ENCODE assay signal across 9 cellular contexts in the genomic region with DNA sequence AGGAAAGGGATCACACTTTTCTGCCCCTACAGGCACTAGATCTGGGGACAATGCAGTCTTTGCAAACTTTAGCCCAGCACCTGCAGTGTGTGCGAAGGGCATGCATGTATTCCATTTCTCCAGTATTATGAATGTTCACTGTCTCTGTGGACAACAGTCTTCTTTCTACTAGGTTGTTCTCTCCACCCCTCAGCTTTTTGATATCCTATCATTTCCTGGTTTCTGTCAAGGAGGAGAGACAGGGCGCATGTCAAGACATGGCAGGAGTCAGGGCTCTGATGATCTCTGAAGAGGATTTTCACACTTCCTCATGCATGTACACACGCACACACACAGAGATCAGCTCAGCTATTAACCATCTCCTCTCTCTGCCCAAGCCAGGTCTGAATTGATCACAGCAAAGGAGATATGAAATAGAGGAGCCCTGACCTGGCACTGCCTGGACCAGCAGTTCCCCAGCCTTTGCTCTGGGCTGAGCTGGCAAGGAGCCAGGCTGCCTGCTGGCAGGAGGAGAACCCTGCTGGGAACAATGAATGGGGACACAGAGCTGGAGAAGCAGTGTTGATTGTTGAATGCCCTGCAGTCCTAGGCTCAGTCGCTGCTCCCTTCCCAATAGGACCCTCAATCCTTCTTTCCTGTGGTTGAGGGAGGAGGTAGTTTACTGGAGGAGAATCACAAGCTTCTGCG. TPM values are rescaled to one million over a fixed set of nuclear protein-coding genes. Genes with fewer than 3 reads are reported as not detected.
DNase-seq lines count a peak whose midpoint lies in the region; ATAC-seq, FAIRE-seq and TF ChIP-seq lines count a peak whose summit lies in the region.
"Had no signal": no experiment of that assay in that cellular context is flagged by ENCODE, and none has a peak within 500 bp of the region (broad histone marks: within the 10 kb centered on the region; RNA-seq: fewer than 3 reads in every experiment).

No MANE protein-coding gene starts in this region.

- POLR2A ChIA-PET in HepG2 (lab: Yijun Ruan, JAX): interaction anchor here (1.7 kb wide), 1 partner anchor 10 kb away, joined by 8 read pairs; no protein-coding TSS in a partner anchor

- H2AFZ ChIP-seq in HepG2 (ENCODE audit: low read length): no peak overlapping the region

- no peak for FAIRE-seq in HepG2 (lab: Jason Lieb, UNC)

- 37% methylated on average over 5 of the region's 5 CpGs for WGBS in HepG2 (ENCODE audit: low lambda C conversion rate)

- CTCF ChIA-PET in HepG2 (lab: Yijun Ruan, JAX; ENCODE audit: low intra/inter-chr PET ratio, low total read pairs): no interaction called here

- peak; percentile 69 for ATAC-seq in HepG2
- ATAC-seq in GM19324 (IDR thresholded peaks at IDR 0.05; ENCODE audit: low FRiP score, unreplicated experiment): no peak
- ATAC-seq in gastrocnemius medialis: no peak
- no peak for ATAC-seq in GM21786 (IDR thresholded peaks at IDR 0.05; ENCODE audit: unreplicated experiment)

- H3K4me2 ChIP-seq in HepG2 (ENCODE audit: low read depth, low read length): no peak overlapping the region

- H3K9ac ChIP-seq in HepG2 (ENCODE audit: insufficient read depth, low read depth, low read length): no peak overlapping the region

- H3K36me3 ChIP-seq in HepG2 (replicated peaks in 1 of 2; ENCODE audit: control insufficient read depth in 1 of 2, insufficient read depth in 2 of 2, low read length in 2 of 2) (no peaks in the 10 kb centered on the region), vagina (no peaks in the 10 kb centered on the region), gastrocnemius medialis (no peaks in the 10 kb centered on the region)

- intact Hi-C loops in HepG2 (cut with micrococcal nuclease; ENCODE audit: unreplicated experiment): no loop called here
- intact Hi-C loops in vagina (cut with DNase I): no loop called here
- intact Hi-C loops in gastrocnemius medialis (cut with DNase I; ENCODE audit: low total_unique reads): no loop called here

- no peaks in the 10 kb centered on the region for H3K9me3 ChIP-seq in HepG2 (ENCODE audit: low read length)
- no peaks in the 10 kb centered on the region for H3K9me3 ChIP-seq in vagina
- H3K9me3 ChIP-seq in gastrocnemius medialis: no peaks in the 10 kb centered on the region

- TF ChIP-seq POLR2A in HepG2 (IDR thresholded peaks at IDR 0.05; ENCODE audit: insufficient read depth in 1 of 2, low read depth in 2 of 2, low read length in 2 of 2): no peak
- no peak for TF ChIP-seq POLR2A in vagina (IDR thresholded peaks at IDR 0.05)
- TF ChIP-seq POLR2A in gastrocnemius medialis (IDR thresholded peaks at IDR 0.05): no peak

- H3K27me3 ChIP-seq in HepG2 (ENCODE audit: control insufficient read depth in 1 of 2, insufficient read depth in 2 of 2, low read length in 2 of 2): peaks cover 7 to 31% of the 10 kb centered on the region in 2 experiments; a peak in 3 of 5 replicates
- no peaks in the 10 kb centered on the region for H3K27me3 ChIP-seq in vagina
- no peaks in the 10 kb centered on the region for H3K27me3 ChIP-seq in gastrocnemius medialis

- DNase-seq in Caki2 (ENCODE audit: low read depth) (peak; percentile 31), NCI-H1417 treated with DMSO at 0.1 percent for 48 hours (lab: John Stamatoyannopoulos, UW) (peak; percentile 73), HepG2 (ENCODE audit: low spot score) (peak; percentile 47), vagina (ENCODE audit: extremely low spot score in 2 of 2) (no peak), gastrocnemius medialis (no peak)

- in situ Hi-C loops in Caki2 (cut with HindIII; ENCODE audit: low pct_unique_long_range_greater_than_20kb, low sequenced_read_pairs) (no loop called here), HepG2 (cut with HindIII; ENCODE audit: extremely low pct_ligation_motif_present, low pct_unique_long_range_greater_than_20kb) (no loop called here), gastrocnemius medialis (cut with MboI; ENCODE audit: low sequenced_read_pairs in 4 of 4) (loop anchor here in 1 of 4 donors (5.0 kb wide), 1 partner anchor 76 kb away; no protein-coding TSS in a partner anchor)

- TF ChIP-seq EP300 in HepG2 (IDR thresholded peaks at IDR 0.05; ENCODE audit: low read depth in 2 of 2, low read length in 2 of 2) (no peak), HepG2 (CRISPR knock-in tag; IDR thresholded peaks at IDR 0.05; ENCODE audit: borderline replicate concordance) (no peak)

- no peaks in the 10 kb centered on the region for H3K79me2 ChIP-seq in HepG2 (ENCODE audit: insufficient read depth, low read length)

- no peaks in the 10 kb centered on the region for H4K20me1 ChIP-seq in HepG2 (ENCODE audit: insufficient read depth, low read length)

- no peak for TF ChIP-seq RAD21 in HepG2 (CRISPR knock-in tag; IDR thresholded peaks at IDR 0.05)

- peaks cover 13% of the 10 kb centered on the region for H3K4me1 ChIP-seq in HepG2 (ENCODE audit: insufficient read depth, low read length)
- H3K4me1 ChIP-seq in vagina: no peaks in the 10 kb centered on the region
- H3K4me1 ChIP-seq in gastrocnemius medialis: no peaks in the 10 kb centered on the region

- no TSS peak for BruUV-seq in HepG2 (replicated peaks; lab: Mats Ljungman, UMichigan)

- H3K4me3 ChIP-seq in HepG2 (replicated peaks in 1 of 3; ENCODE audit: insufficient read depth in 1 of 3, low read depth in 2 of 3, low read length in 3 of 3) (no peak overlapping the region), vagina (no peak overlapping the region), gastrocnemius medialis (no peak overlapping the region)

- peak overlapping the region; percentile 83 for H3K27ac ChIP-seq in angular gyrus (ENCODE audit: low read depth, low read length)
- no peak overlapping the region for H3K27ac ChIP-seq in HepG2 (ENCODE audit: extremely low read length, insufficient read depth, low read length)
- no peak overlapping the region for H3K27ac ChIP-seq in vagina
- no peak overlapping the region for H3K27ac ChIP-seq in gastrocnemius medialis

- TF ChIP-seq CTCF in HepG2 (CRISPR knock-in tag; IDR thresholded peaks at IDR 0.05) (no peak), vagina (IDR thresholded peaks at IDR 0.05) (no peak), gastrocnemius medialis (IDR thresholded peaks at IDR 0.05 in 4 of 5, conservative IDR thresholded peaks at IDR 0.05 in 1 of 5) (no peak)

RNA-seq across cellular contexts. Expression of gene GPR179, which starts 2.6 kb away (rescaled TPM):
- 0.07 TPM in 1 of 2 replicates, not detected in the other for total RNA-seq in Caki2 (2014; rRNA removed; shearing (Covaris generic); ENCODE audit: low replicate concordance)
- total RNA-seq in HepG2 (2016; rRNA removed; fragmentation: Illumina TruSeq; extraction: Trizol): 0.07 TPM in 1 of 2 replicates, not detected in the other
- total RNA-seq in HepG2 (2016; cell fraction: cytosol; rRNA removed; fragmentation: Illumina TruSeq; extraction: Trizol; ENCODE audit: low read depth): not detected in 2 replicates
- 0.02 TPM in 1 of 2 replicates, not detected in the other for total RNA-seq in HepG2 (2016; cell fraction: insoluble cytoplasmic fraction; rRNA removed; fragmentation: Illumina TruSeq; extraction: Trizol)
- total RNA-seq in HepG2 (2016; cell fraction: membrane; rRNA removed; fragmentation: Illumina TruSeq; extraction: Trizol): not detected in 2 replicates
- 0.13 TPM in 1 of 2 replicates, not detected in the other for total RNA-seq in HepG2 (2016; cell fraction: nucleus; rRNA removed; fragmentation: Illumina TruSeq; extraction: Trizol)
- 0.03 and 0.08 TPM in 2 replicates for polyA plus RNA-seq in HepG2 (2011; rRNA removed)
- polyA plus RNA-seq in HepG2 (2011; cell fraction: cytosol; rRNA removed): 0.01 and 0.04 TPM in 2 replicates
- polyA plus RNA-seq in HepG2 (2011; cell fraction: nucleus; rRNA removed): 0.14 and 0.16 TPM in 2 replicates
- 0.04 and 0.08 TPM in 2 replicates for polyA plus RNA-seq in HepG2 (2012)
- polyA plus RNA-seq in HepG2 (2016; cell fraction: cytosol; fragmentation: Illumina TruSeq; extraction: Trizol; ENCODE audit: low read depth): not detected in 2 replicates
- polyA plus RNA-seq in HepG2 (2016; cell fraction: insoluble cytoplasmic fraction; fragmentation: Illumina TruSeq; extraction: Trizol; ENCODE audit: low read depth): not detected in 2 replicates
- not detected in 2 replicates for polyA plus RNA-seq in HepG2 (2016; cell fraction: membrane; fragmentation: Illumina TruSeq; extraction: Trizol; ENCODE audit: low read depth)
- 0.09 TPM in 1 of 2 replicates, not detected in the other for polyA plus RNA-seq in HepG2 (2016; cell fraction: nucleus; fragmentation: Illumina TruSeq; extraction: Trizol; ENCODE audit: insufficient read depth, low read depth)
- polyA minus RNA-seq in HepG2 (2011; rRNA and poly(A)+ RNA removed; ENCODE audit: low replicate concordance): 0.05 and 0.06 TPM in 2 replicates
- polyA minus RNA-seq in HepG2 (2011; cell fraction: cytosol; rRNA and poly(A)+ RNA removed): 0.10 TPM in 1 of 2 replicates, not detected in the other
- 0.12 TPM in 1 of 2 replicates, not detected in the other for polyA minus RNA-seq in HepG2 (2011; cell fraction: nucleus; rRNA and poly(A)+ RNA removed)
- total RNA-seq in vagina: not detected
- total RNA-seq in gastrocnemius medialis: under 1 TPM; 0.07 to 0.20 (median 0.18) TPM
- total RNA-seq: T-helper 1 cell treated with Interleukin-12 subunit alpha and Interleukin-12 subunit beta and Interleukin-4 antibody, amounts not matched to agents 30 ng/mL and 1 ng/mL, for 36 hours had no signal

RNA-seq across cellular contexts. Expression of gene SOCS7, which starts 10.5 kb away (rescaled TPM):
- total RNA-seq in Caki2 (2014; rRNA removed; shearing (Covaris generic); ENCODE audit: low replicate concordance): 14.4 and 22.5 TPM in 2 replicates
- total RNA-seq in HepG2 (2016; rRNA removed; fragmentation: Illumina TruSeq; extraction: Trizol) (24.0 and 24.2 TPM in 2 replicates), vagina (14.7 TPM), gastrocnemius medialis (10 to 100 TPM; 16.3 to 19.9 (median 19.5) TPM)
- 19.2 and 21.2 TPM in 2 replicates for total RNA-seq in HepG2 (2016; cell fraction: cytosol; rRNA removed; fragmentation: Illumina TruSeq; extraction: Trizol; ENCODE audit: low read depth)
- 20.1 and 23.6 TPM in 2 replicates for total RNA-seq in HepG2 (2016; cell fraction: insoluble cytoplasmic fraction; rRNA removed; fragmentation: Illumina TruSeq; extraction: Trizol)
- total RNA-seq in HepG2 (2016; cell fraction: membrane; rRNA removed; fragmentation: Illumina TruSeq; extraction: Trizol): 13.4 and 14.5 TPM in 2 replicates
- 17.8 and 25.0 TPM in 2 replicates for total RNA-seq in HepG2 (2016; cell fraction: nucleus; rRNA removed; fragmentation: Illumina TruSeq; extraction: Trizol)
- 17.8 and 19.2 TPM in 2 replicates for polyA plus RNA-seq in HepG2 (2011; rRNA removed)
- polyA plus RNA-seq in HepG2 (2011; cell fraction: cytosol; rRNA removed): 11.8 and 11.9 TPM in 2 replicates
- 26.2 and 27.3 TPM in 2 replicates for polyA plus RNA-seq in HepG2 (2011; cell fraction: nucleus; rRNA removed)
- polyA plus RNA-seq in HepG2 (2012): 18.6 and 19.8 TPM in 2 replicates
- polyA plus RNA-seq in HepG2 (2016; cell fraction: cytosol; fragmentation: Illumina TruSeq; extraction: Trizol; ENCODE audit: low read depth): 2.0 and 3.0 TPM in 2 replicates
- polyA plus RNA-seq in HepG2 (2016; cell fraction: insoluble cytoplasmic fraction; fragmentation: Illumina TruSeq; extraction: Trizol; ENCODE audit: low read depth): 11.1 and 12.4 TPM in 2 replicates
- 4.1 and 5.3 TPM in 2 replicates for polyA plus RNA-seq in HepG2 (2016; cell fraction: membrane; fragmentation: Illumina TruSeq; extraction: Trizol; ENCODE audit: low read depth)
- polyA plus RNA-seq in HepG2 (2016; cell fraction: nucleus; fragmentation: Illumina TruSeq; extraction: Trizol; ENCODE audit: insufficient read depth, low read depth): 26.3 and 28.1 TPM in 2 replicates
- 39.7 and 48.1 TPM in 2 replicates for polyA minus RNA-seq in HepG2 (2011; rRNA and poly(A)+ RNA removed; ENCODE audit: low replicate concordance)
- 14.7 and 15.5 TPM in 2 replicates for polyA minus RNA-seq in HepG2 (2011; cell fraction: cytosol; rRNA and poly(A)+ RNA removed)
- polyA minus RNA-seq in HepG2 (2011; cell fraction: nucleus; rRNA and poly(A)+ RNA removed): 24.3 and 29.0 TPM in 2 replicates

RNA-seq across cellular contexts. Expression of gene MRPL45, which starts 44.2 kb away (rescaled TPM):
- total RNA-seq in Caki2 (2014; rRNA removed; shearing (Covaris generic); ENCODE audit: low replicate concordance): 61.5 and 90.7 TPM in 2 replicates
- total RNA-seq in HepG2 (2016; rRNA removed; fragmentation: Illumina TruSeq; extraction: Trizol) (89.5 and 130 TPM in 2 replicates), vagina (22.1 TPM), gastrocnemius medialis (10 to 100 TPM; 48.3 to 64.6 (median 51.2) TPM)
- total RNA-seq in HepG2 (2016; cell fraction: cytosol; rRNA removed; fragmentation: Illumina TruSeq; extraction: Trizol; ENCODE audit: low read depth): 39.9 and 40.5 TPM in 2 replicates
- 89.7 and 136 TPM in 2 replicates for total RNA-seq in HepG2 (2016; cell fraction: insoluble cytoplasmic fraction; rRNA removed; fragmentation: Illumina TruSeq; extraction: Trizol)
- total RNA-seq in HepG2 (2016; cell fraction: membrane; rRNA removed; fragmentation: Illumina TruSeq; extraction: Trizol): 92.4 and 101 TPM in 2 replicates
- total RNA-seq in HepG2 (2016; cell fraction: nucleus; rRNA removed; fragmentation: Illumina TruSeq; extraction: Trizol): 47.1 and 50.4 TPM in 2 replicates
- polyA plus RNA-seq in HepG2 (2011; rRNA removed): 124 and 157 TPM in 2 replicates
- polyA plus RNA-seq in HepG2 (2011; cell fraction: cytosol; rRNA removed): 121 and 150 TPM in 2 replicates
- polyA plus RNA-seq in HepG2 (2011; cell fraction: nucleus; rRNA removed): 27.4 and 36.1 TPM in 2 replicates
- 95.8 and 105 TPM in 2 replicates for polyA plus RNA-seq in HepG2 (2012)
- 55.8 and 62.5 TPM in 2 replicates for polyA plus RNA-seq in HepG2 (2016; cell fraction: cytosol; fragmentation: Illumina TruSeq; extraction: Trizol; ENCODE audit: low read depth)
- 191 and 196 TPM in 2 replicates for polyA plus RNA-seq in HepG2 (2016; cell fraction: insoluble cytoplasmic fraction; fragmentation: Illumina TruSeq; extraction: Trizol; ENCODE audit: low read depth)
- polyA plus RNA-seq in HepG2 (2016; cell fraction: membrane; fragmentation: Illumina TruSeq; extraction: Trizol; ENCODE audit: low read depth): 108 and 122 TPM in 2 replicates
- polyA plus RNA-seq in HepG2 (2016; cell fraction: nucleus; fragmentation: Illumina TruSeq; extraction: Trizol; ENCODE audit: insufficient read depth, low read depth): 78.5 and 84.6 TPM in 2 replicates
- polyA minus RNA-seq in HepG2 (2011; rRNA and poly(A)+ RNA removed; ENCODE audit: low replicate concordance): 71.4 and 88.7 TPM in 2 replicates
- polyA minus RNA-seq in HepG2 (2011; cell fraction: cytosol; rRNA and poly(A)+ RNA removed): 60.8 and 62.0 TPM in 2 replicates
- polyA minus RNA-seq in HepG2 (2011; cell fraction: nucleus; rRNA and poly(A)+ RNA removed): 30.0 and 40.5 TPM in 2 replicates

Comparison
In these comparisons a context has a peak if more than half of its experiments do, and no peak if none do; other contexts are left out.
1. DNase-seq: peak in Caki2 (single experiment), NCI-H1417 treated with DMSO at 0.1 percent for 48 hours (single experiment) and HepG2 (single experiment); none in vagina (0 of 2) and gastrocnemius medialis (0 of 2).